1 cellular context compared by ENCODE assay signal in the genomic region with DNA sequence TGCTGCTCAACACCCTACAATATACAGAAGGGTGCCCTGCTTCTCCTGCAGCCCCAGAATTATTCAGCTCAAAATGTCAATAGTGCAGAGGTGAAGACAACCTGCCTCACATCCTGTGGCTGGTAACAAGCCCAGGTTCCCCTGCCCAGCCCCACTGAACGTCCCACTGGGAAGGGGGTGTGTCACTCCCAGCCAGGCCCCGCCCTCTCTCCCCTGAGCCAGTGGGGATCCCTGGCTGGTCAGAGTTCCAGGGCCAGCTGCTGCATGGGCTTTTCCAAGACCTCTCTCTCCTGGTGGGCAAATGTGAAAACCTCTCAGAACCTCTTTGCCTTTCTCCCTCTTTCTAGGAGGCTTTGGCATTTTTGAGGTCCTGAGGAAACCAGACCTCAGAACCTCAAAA.
TF ChIP-seq lines count a peak whose summit lies in the region.

No MANE protein-coding gene starts in this region.

TF ChIP-seq in GM23338, 12 proteins besides CTCF, POLR2A, EP300 and RAD21 (continued from another document):
- TF ChIP-seq, protein P1, sequence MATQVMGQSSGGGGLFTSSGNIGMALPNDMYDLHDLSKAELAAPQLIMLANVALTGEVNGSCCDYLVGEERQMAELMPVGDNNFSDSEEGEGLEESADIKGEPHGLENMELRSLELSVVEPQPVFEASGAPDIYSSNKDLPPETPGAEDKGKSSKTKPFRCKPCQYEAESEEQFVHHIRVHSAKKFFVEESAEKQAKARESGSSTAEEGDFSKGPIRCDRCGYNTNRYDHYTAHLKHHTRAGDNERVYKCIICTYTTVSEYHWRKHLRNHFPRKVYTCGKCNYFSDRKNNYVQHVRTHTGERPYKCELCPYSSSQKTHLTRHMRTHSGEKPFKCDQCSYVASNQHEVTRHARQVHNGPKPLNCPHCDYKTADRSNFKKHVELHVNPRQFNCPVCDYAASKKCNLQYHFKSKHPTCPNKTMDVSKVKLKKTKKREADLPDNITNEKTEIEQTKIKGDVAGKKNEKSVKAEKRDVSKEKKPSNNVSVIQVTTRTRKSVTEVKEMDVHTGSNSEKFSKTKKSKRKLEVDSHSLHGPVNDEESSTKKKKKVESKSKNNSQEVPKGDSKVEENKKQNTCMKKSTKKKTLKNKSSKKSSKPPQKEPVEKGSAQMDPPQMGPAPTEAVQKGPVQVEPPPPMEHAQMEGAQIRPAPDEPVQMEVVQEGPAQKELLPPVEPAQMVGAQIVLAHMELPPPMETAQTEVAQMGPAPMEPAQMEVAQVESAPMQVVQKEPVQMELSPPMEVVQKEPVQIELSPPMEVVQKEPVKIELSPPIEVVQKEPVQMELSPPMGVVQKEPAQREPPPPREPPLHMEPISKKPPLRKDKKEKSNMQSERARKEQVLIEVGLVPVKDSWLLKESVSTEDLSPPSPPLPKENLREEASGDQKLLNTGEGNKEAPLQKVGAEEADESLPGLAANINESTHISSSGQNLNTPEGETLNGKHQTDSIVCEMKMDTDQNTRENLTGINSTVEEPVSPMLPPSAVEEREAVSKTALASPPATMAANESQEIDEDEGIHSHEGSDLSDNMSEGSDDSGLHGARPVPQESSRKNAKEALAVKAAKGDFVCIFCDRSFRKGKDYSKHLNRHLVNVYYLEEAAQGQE (IDR thresholded peaks at IDR 0.05; ENCODE audit: unreplicated experiment): no peak
- TF ChIP-seq POLR2AphosphoS5 (IDR thresholded peaks at IDR 0.05; ENCODE audit: low read depth) (no peak), JUNB (IDR thresholded peaks at IDR 0.05; ENCODE audit: unreplicated experiment) (no peak), EZH2 (IDR thresholded peaks at IDR 0.05; ENCODE audit: low read depth, unreplicated experiment) (no peak), ZNF331 (CRISPR knock-in tag; IDR thresholded peaks at IDR 0.05; ENCODE audit: low read depth) (no peak), EZH2phosphoT487 (IDR thresholded peaks at IDR 0.05; ENCODE audit: unreplicated experiment) (no peak)
- TF ChIP-seq, protein P2, sequence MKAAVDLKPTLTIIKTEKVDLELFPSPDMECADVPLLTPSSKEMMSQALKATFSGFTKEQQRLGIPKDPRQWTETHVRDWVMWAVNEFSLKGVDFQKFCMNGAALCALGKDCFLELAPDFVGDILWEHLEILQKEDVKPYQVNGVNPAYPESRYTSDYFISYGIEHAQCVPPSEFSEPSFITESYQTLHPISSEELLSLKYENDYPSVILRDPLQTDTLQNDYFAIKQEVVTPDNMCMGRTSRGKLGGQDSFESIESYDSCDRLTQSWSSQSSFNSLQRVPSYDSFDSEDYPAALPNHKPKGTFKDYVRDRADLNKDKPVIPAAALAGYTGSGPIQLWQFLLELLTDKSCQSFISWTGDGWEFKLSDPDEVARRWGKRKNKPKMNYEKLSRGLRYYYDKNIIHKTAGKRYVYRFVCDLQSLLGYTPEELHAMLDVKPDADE (IDR thresholded peaks at IDR 0.05): no peak
TF ChIP-seq in GM23338: peak in this region for 0.
